1 cellular context compared by ENCODE assay signal in the genomic region with DNA sequence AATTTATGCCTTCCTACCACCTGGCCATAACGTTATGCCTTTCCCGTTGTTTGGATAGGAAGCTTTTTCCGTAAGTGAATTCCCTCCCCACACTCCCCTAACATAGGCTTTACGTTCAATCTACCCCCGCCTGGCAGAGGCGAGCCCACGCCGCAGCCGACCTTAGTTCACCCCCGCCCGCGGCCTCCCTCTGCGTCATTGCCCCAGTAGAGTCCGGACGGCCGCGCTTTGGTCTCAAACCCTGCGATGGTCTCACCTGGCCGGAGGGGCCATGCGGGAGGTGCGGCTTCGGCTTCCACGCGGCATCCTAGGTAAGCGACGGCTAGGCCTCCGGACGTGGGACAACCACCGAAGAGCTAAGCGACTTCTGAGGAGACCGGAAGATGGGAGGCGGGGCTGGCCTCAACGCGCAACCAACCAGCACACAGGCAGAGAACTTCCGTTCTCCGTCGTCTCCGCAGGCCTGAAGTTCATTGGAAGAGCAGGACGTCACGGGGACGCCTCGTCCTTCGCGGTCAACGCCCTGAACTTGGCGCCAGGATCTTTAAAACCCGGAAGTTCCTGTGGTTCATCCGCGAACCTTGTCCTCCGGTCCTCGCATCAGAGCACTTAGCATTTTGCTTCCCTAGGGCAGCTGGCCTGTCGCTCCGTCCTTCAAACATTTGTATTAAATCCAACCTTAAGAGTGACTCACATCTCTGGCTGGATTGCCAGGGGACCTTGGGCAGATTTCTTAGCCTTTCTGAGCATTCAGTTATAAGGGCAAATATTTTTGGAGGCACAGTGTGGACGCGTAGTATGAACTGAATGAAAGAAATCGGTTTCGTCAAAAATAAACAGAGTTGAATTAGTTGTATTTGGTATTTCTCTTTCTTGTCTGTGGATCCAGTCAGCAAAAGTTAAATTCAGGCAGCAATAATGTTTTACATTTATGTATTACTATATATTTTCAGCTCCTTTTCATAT.
TF ChIP-seq lines count a peak whose summit lies in the region.

A gene with protein sequence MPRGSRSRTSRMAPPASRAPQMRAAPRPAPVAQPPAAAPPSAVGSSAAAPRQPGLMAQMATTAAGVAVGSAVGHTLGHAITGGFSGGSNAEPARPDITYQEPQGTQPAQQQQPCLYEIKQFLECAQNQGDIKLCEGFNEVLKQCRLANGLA (minus strand): TSS at position 369 of the 966 bp plus-strand sequence. CDS start 63 bp downstream, at position 306.

TF ChIP-seq in SK-N-SH, 30 proteins besides CTCF, POLR2A, EP300 and RAD21 (continued from another document):
- TF ChIP-seq, protein P1, sequence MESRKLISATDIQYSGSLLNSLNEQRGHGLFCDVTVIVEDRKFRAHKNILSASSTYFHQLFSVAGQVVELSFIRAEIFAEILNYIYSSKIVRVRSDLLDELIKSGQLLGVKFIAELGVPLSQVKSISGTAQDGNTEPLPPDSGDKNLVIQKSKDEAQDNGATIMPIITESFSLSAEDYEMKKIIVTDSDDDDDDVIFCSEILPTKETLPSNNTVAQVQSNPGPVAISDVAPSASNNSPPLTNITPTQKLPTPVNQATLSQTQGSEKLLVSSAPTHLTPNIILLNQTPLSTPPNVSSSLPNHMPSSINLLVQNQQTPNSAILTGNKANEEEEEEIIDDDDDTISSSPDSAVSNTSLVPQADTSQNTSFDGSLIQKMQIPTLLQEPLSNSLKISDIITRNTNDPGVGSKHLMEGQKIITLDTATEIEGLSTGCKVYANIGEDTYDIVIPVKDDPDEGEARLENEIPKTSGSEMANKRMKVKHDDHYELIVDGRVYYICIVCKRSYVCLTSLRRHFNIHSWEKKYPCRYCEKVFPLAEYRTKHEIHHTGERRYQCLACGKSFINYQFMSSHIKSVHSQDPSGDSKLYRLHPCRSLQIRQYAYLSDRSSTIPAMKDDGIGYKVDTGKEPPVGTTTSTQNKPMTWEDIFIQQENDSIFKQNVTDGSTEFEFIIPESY (IDR thresholded peaks at IDR 0.05; ENCODE audit: borderline replicate concordance, low read depth): no peak
- TF ChIP-seq FOXJ3 (CRISPR knock-in tag; IDR thresholded peaks at IDR 0.05): 0 out of 2 replicates have a peak, but pooled peaks have one; percentile 34
- TF ChIP-seq FOSL2 (IDR thresholded peaks at IDR 0.05; ENCODE audit: borderline replicate concordance, low read depth): no peak
- peak; percentile 86 for TF ChIP-seq SIN3A (IDR thresholded peaks at IDR 0.05; ENCODE audit: borderline replicate concordance, low read depth, low read length)
- TF ChIP-seq POLR2AphosphoS5 (IDR thresholded peaks at IDR 0.05; ENCODE audit: low read depth, low read length): peak; percentile 88
- TF ChIP-seq REST (IDR thresholded peaks at IDR 0.05; ENCODE audit: low read depth, low read length): no peak
- TF ChIP-seq PBX3 (IDR thresholded peaks at IDR 0.05): peak; percentile 100
- TF ChIP-seq NFIC (IDR thresholded peaks at IDR 0.05; ENCODE audit: borderline replicate concordance): peak; percentile 43; the same call in 1 of the 2 replicates
- no peak for TF ChIP-seq RXRA (IDR thresholded peaks at IDR 0.05; ENCODE audit: borderline replicate concordance, low read depth)
- TF ChIP-seq EZH2phosphoT487 (IDR thresholded peaks at IDR 0.05; ENCODE audit: borderline replicate concordance, low read depth): no peak
- no peak for TF ChIP-seq JUND (IDR thresholded peaks at IDR 0.05)
- TF ChIP-seq GABPA (IDR thresholded peaks at IDR 0.05; ENCODE audit: low read depth): peak; percentile 92
- peak; percentile 79 for TF ChIP-seq USF1 (IDR thresholded peaks at IDR 0.05; ENCODE audit: borderline replicate concordance, low read depth)
- no peak for TF ChIP-seq GATA2 (CRISPR knock-in tag; IDR thresholded peaks at IDR 0.05)
